18 cellular contexts compared by ENCODE assay signal in genomic region chr11:115676768-115677167, GRCh38.
A peak's percentile ranks its signal among the peaks of the same experiment; 100 is the strongest.
DNase-seq lines count a peak whose midpoint lies in the region; ATAC-seq and TF ChIP-seq lines count a peak whose summit lies in the region.
"Had no signal": no experiment of that assay in that cellular context is flagged by ENCODE, and none has a peak within 500 bp of the region (broad histone marks: within the 10 kb centered on the region; RNA-seq: fewer than 3 reads in every experiment).

No MANE protein-coding gene starts in this region.

- H3K9me3 ChIP-seq in smooth muscle cell (replicated peaks; ENCODE audit: low read depth): no peaks in the 10 kb centered on the region
- H3K9me3 ChIP-seq: left ventricle myocardium inferior, suprapubic skin had no signal

- peak overlapping the region; percentile 62 for H3K27ac ChIP-seq in smooth muscle cell (ENCODE audit: low read depth)
- H3K27ac ChIP-seq: C4-2B, left ventricle myocardium inferior, suprapubic skin had no signal

- DNase-seq in GM04503 (ENCODE audit: low read depth) (peak; percentile 44), foreskin fibroblast (peak; percentile 9 to 55), smooth muscle cell (lab: John Stamatoyannopoulos, UW; ENCODE audit: unreplicated experiment) (no peak), GM13976 (ENCODE audit: low spot score) (no peak), D341Med (ENCODE audit: low spot score) (no peak), NCI-H1694 (lab: John Stamatoyannopoulos, UW) (no peak)
- DNase-seq: activated CD4-positive, CD25-positive, alpha-beta regulatory T cell; activated CD8-positive, alpha-beta memory T cell treated with anti-CD3 and anti-CD28 coated beads for 24 hours; activated naive CD8-positive, alpha-beta T cell treated with anti-CD3 and anti-CD28 coated beads, Interleukin-2, amount 50 U/mL, for 24 hours; left ventricle myocardium inferior; MM.1S; NCI-H187 treated with DMSO at 0.1 percent for 48 hours; NCI-H446; small intestine; T-helper 2 cell had no signal

- no peak for TF ChIP-seq CTCF in foreskin fibroblast (IDR thresholded peaks at IDR 0.05; ENCODE audit: low read depth, low read length)
- no peak for TF ChIP-seq CTCF in smooth muscle cell (IDR thresholded peaks at IDR 0.05; ENCODE audit: borderline replicate concordance, insufficient read depth, poor library complexity, severe bottlenecking)
- no peak for TF ChIP-seq CTCF in GM13976 (IDR thresholded peaks at IDR 0.05; ENCODE audit: borderline replicate concordance, control extremely low read depth, extremely low read depth, insufficient read depth, missing control alignments)

- H3K36me3 ChIP-seq in smooth muscle cell (ENCODE audit: low read depth): no peaks in the 10 kb centered on the region
- H3K36me3 ChIP-seq: left ventricle myocardium inferior, suprapubic skin had no signal

- H3K4me3 ChIP-seq in foreskin fibroblast (ENCODE audit: low read depth in 1 of 2, low read length in 2 of 2) (no peak overlapping the region), smooth muscle cell (no peak overlapping the region)
- H3K4me3 ChIP-seq: left ventricle myocardium inferior, suprapubic skin had no signal

- peaks cover 46% of the 10 kb centered on the region for H3K4me1 ChIP-seq in smooth muscle cell (ENCODE audit: low read depth)

- peak overlapping the region; percentile 27 for H3K4me2 ChIP-seq in smooth muscle cell

- 31% methylated on average over 4 of the region's 4 CpGs for WGBS in smooth muscle cell (ENCODE audit: low lambda C conversion rate)

- no peaks in the 10 kb centered on the region for H3K27me3 ChIP-seq in smooth muscle cell (ENCODE audit: low read depth)
- H3K27me3 ChIP-seq: suprapubic skin had no signal

- H3F3A ChIP-seq in smooth muscle cell (ENCODE audit: low read depth): peaks cover 27% of the 10 kb centered on the region

- no peaks in the 10 kb centered on the region for H3K79me2 ChIP-seq in smooth muscle cell (ENCODE audit: low read depth)

- no peaks in the 10 kb centered on the region for H4K20me1 ChIP-seq in smooth muscle cell (ENCODE audit: low read depth)

- H3K9ac ChIP-seq in smooth muscle cell (ENCODE audit: low read depth): no peak overlapping the region

- ATAC-seq in SK-N-SH treated with all-trans-retinoic acid at 6 μM for 48 hours: peak; percentile 38; the same call in 2 of the 3 replicates
- ATAC-seq: activated naive CD8-positive, alpha-beta T cell treated with anti-CD3 and anti-CD28 coated beads, Interleukin-2, amount 50 U/mL, for 24 hours had no signal

- H2AFZ ChIP-seq in smooth muscle cell (ENCODE audit: low read depth): no peak overlapping the region

- in situ Hi-C loops in GM13976 (cut with MboI; ENCODE audit: low sequenced_read_pairs, unreplicated experiment): no loop called here

TF ChIP-seq in SK-N-SH treated with all-trans-retinoic acid at 6 μM for 48 hours, 23 proteins besides CTCF, POLR2A, EP300 and RAD21:
- TF ChIP-seq TSHZ2 (CRISPR knock-in tag; IDR thresholded peaks at IDR 0.05): no peak
- TF ChIP-seq BACH2 (CRISPR knock-in tag; IDR thresholded peaks at IDR 0.05; ENCODE audit: borderline replicate concordance): no peak
- TF ChIP-seq ZFP30 (CRISPR knock-in tag; IDR thresholded peaks at IDR 0.05): no peak

Comparison
In these comparisons a context has a peak if more than half of its experiments do, and no peak if none do; other contexts are left out.
1. DNase-seq: peak in GM04503 (single experiment) and foreskin fibroblast (2 of 2); none in smooth muscle cell (single experiment), GM13976 (single experiment), D341Med (single experiment) and NCI-H1694 (single experiment).